8 cellular contexts compared by ENCODE assay signal in genomic region chr9:104682642-104683041, GRCh38. TPM values are rescaled to one million over a fixed set of nuclear protein-coding genes. Genes with fewer than 3 reads are reported as not detected.
DNase-seq lines count a peak whose midpoint lies in the region; ATAC-seq, FAIRE-seq and TF ChIP-seq lines count a peak whose summit lies in the region.

No MANE protein-coding gene starts in this region.

- no peak for TF ChIP-seq EP300 in GM12878 (IDR thresholded peaks at IDR 0.05; ENCODE audit: borderline replicate concordance in 1 of 2, control insufficient read depth in 1 of 2, low read depth in 2 of 2, low read length in 2 of 2)

- POLR2A ChIA-PET in GM12878 (lab: Charles Lee) = no interaction called here

- CTCF ChIA-PET in GM12878 (lab: Yijun Ruan, JAX) = interaction anchor here (1.4 to 1.8 kb wide), 3 partner anchors 188 to 893 kb away, joined by 4 to 11 read pairs (median 5); no protein-coding TSS in a partner anchor

- peak; percentile 37 for DNase-seq in GM03348 (ENCODE audit: low spot score)
- peak; percentile 39 to 64 for DNase-seq in NCI-H526 (lab: John Stamatoyannopoulos, UW)
- DNase-seq in GM12878 (ENCODE audit: low read depth, low spot score) = peak; percentile 7
- no peak for DNase-seq in GOT3 (lab: John Stamatoyannopoulos, UW)
- DNase-seq in stimulated activated CD4-positive, alpha-beta T cell treated with anti-CD3 and anti-CD28 coated beads, Interleukin-15, amount 100 ng/mL, for 24 hours = no peak

- H3K9me3 ChIP-seq in GM12878 (replicated peaks; ENCODE audit: control insufficient read depth, insufficient read depth, low read length) (no peaks in the 10 kb centered on the region), liver (ENCODE audit: control insufficient read depth in 4 of 4, low read length in 3 of 4) (no peaks in the 10 kb centered on the region)

- ATAC-seq in GM21515 (IDR thresholded peaks at IDR 0.05; ENCODE audit: unreplicated experiment) (peak; percentile 78), HG03575 (IDR thresholded peaks at IDR 0.05; ENCODE audit: extremely low read depth, insufficient number of reproducible peaks, low FRiP score, unreplicated experiment) (peak; percentile 64), GM12878 (peak; percentile 88)

- no peaks in the 10 kb centered on the region for H3K79me2 ChIP-seq in GM12878 (ENCODE audit: control insufficient read depth, insufficient read depth, low read length)

- H3K36me3 ChIP-seq in GM12878 (ENCODE audit: control insufficient read depth in 2 of 2, insufficient read depth in 2 of 2, low read length in 1 of 2) = no peaks in the 10 kb centered on the region
- H3K36me3 ChIP-seq in liver (ENCODE audit: control insufficient read depth in 4 of 4, insufficient read depth in 3 of 4, low read depth in 1 of 4, low read length in 3 of 4) = no peaks in the 10 kb centered on the region

- H3K4me1 ChIP-seq in GM12878 (ENCODE audit: control insufficient read depth, insufficient read depth, low read length) (no peaks in the 10 kb centered on the region), liver (ENCODE audit: control insufficient read depth in 4 of 4, insufficient read depth in 4 of 4, low read length in 3 of 4) (no peaks in the 10 kb centered on the region)

- intact Hi-C loops in GM12878 (cut with micrococcal nuclease; ENCODE audit: unreplicated experiment) = loop anchor here (1.0 to 5.0 kb wide), 5 partner anchors 61 to 1285 kb away; partner anchors contain the start of gene OR13C2

- no peak overlapping the region for H3K4me3 ChIP-seq in GM12878
- no peak overlapping the region for H3K4me3 ChIP-seq in liver (ENCODE audit: low read depth in 1 of 3, low read length in 3 of 3)

- TF ChIP-seq CTCF in GM12878 (IDR thresholded peaks at IDR 0.05 in 2 of 3, conservative IDR thresholded peaks at IDR 0.05 in 1 of 3; ENCODE audit: control insufficient read depth in 2 of 3, extremely low read depth in 1 of 3, insufficient read depth in 1 of 3, low read depth in 3 of 3, low read length in 3 of 3) (peak; percentile 24 to 74 (median 37); a peak in 4 of 6 replicates), liver (IDR thresholded peaks at IDR 0.05; ENCODE audit: low read depth, low read length, missing input control) (peak; percentile 34)

- TF ChIP-seq RAD21 in GM12878 (IDR thresholded peaks at IDR 0.05; ENCODE audit: insufficient read depth, low read depth, low read length) (peak; percentile 74), liver (IDR thresholded peaks at IDR 0.05) (peak; percentile 85 to 86)

- H3K4me2 ChIP-seq in GM12878 (ENCODE audit: control insufficient read depth, insufficient read depth) = no peak overlapping the region

- RAD21 ChIA-PET in GM12878 (lab: Charles Lee; ENCODE audit: unreplicated experiment) = interaction anchor here (0.7 to 2.0 kb wide), 3 partner anchors 182 to 589 kb away, joined by 3 to 6 read pairs (median 4); no protein-coding TSS in a partner anchor

- H4K20me1 ChIP-seq in GM12878 (ENCODE audit: control insufficient read depth, insufficient read depth) = no peaks in the 10 kb centered on the region

- no peak for TF ChIP-seq POLR2A in GM12878 (IDR thresholded peaks at IDR 0.05; ENCODE audit: low read depth, low read length)

- SMC1A ChIA-PET in GM12878 (lab: Charles Lee; ENCODE audit: uncharacterized antibody, unreplicated experiment) = interaction anchor here (1.0 to 1.5 kb wide), 5 partner anchors 19 to 300 kb away, joined by 3 to 4 read pairs (median 3); no protein-coding TSS in a partner anchor

- H3K9ac ChIP-seq in GM12878 (ENCODE audit: control insufficient read depth, insufficient read depth, low read length) (no peak overlapping the region), liver (ENCODE audit: low read depth in 1 of 2, low read length in 2 of 2) (no peak overlapping the region)

- 0 out of 2 replicates have a peak overlapping the region, but pooled peaks have one; percentile 28 for H2AFZ ChIP-seq in GM12878 (ENCODE audit: control insufficient read depth, low read depth, low read length)

- in situ Hi-C loops in GM12878 (cut with MboI) = no loop called here

- no TSS peak for BruUV-seq in GM12878 (replicated peaks; lab: Mats Ljungman, UMichigan)

- H3K27ac ChIP-seq in GM12878 (ENCODE audit: control insufficient read depth, insufficient read depth) = no peak overlapping the region
- no peak overlapping the region for H3K27ac ChIP-seq in liver (ENCODE audit: low read depth in 1 of 2, low read length in 2 of 2)

- FAIRE-seq in GM12878 (lab: Jason Lieb, UNC) = peak; percentile 79

- H3K27me3 ChIP-seq in GM12878 (replicated peaks in 1 of 2; ENCODE audit: control insufficient read depth in 2 of 2, insufficient read depth in 2 of 2, low read length in 1 of 2) = no peaks in the 10 kb centered on the region
- H3K27me3 ChIP-seq in liver (ENCODE audit: control insufficient read depth in 4 of 4, insufficient read depth in 4 of 4, low read length in 3 of 4) = no peaks in the 10 kb centered on the region

- 23% methylated on average over 3 of the region's 3 CpGs for WGBS in GM12878 (ENCODE audit: insufficient coverage, insufficient replicate concordance, low lambda C conversion rate, missing lambda C conversion rate)
- WGBS in liver = 27% methylated on average over 3 of the region's 3 CpGs

TF ChIP-seq in GM12878, 131 proteins besides CTCF, POLR2A, EP300 and RAD21:
- TF ChIP-seq, protein P1, sequence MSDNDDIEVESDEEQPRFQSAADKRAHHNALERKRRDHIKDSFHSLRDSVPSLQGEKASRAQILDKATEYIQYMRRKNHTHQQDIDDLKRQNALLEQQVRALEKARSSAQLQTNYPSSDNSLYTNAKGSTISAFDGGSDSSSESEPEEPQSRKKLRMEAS (IDR thresholded peaks at IDR 0.05; ENCODE audit: low read depth, low read length) = no peak
- TF ChIP-seq RAD51 (IDR thresholded peaks at IDR 0.05) (peak; percentile 89), SMC3 (IDR thresholded peaks at IDR 0.05; ENCODE audit: borderline replicate concordance, low read length) (peak; percentile 55; the same call in 1 of the 2 replicates)
TF ChIP-seq in GM12878: peak in this region for 2.

TF ChIP-seq in liver, 16 proteins besides CTCF, POLR2A, EP300 and RAD21:
- no peak for TF ChIP-seq EGR1 (IDR thresholded peaks at IDR 0.05; ENCODE audit: low read depth in 2 of 2)
- no peak for TF ChIP-seq YY1 (IDR thresholded peaks at IDR 0.05)
- TF ChIP-seq HNF4A (conservative IDR thresholded peaks at IDR 0.05) = no peak
- TF ChIP-seq NR2F2 (IDR thresholded peaks at IDR 0.05) = no peak
- TF ChIP-seq, protein P1 (IDR thresholded peaks at IDR 0.05) = no peak
- no peak for TF ChIP-seq SP1 (IDR thresholded peaks at IDR 0.05)
- TF ChIP-seq TAF1 (conservative IDR thresholded peaks at IDR 0.05) = no peak
- TF ChIP-seq FOXA1 (IDR thresholded peaks at IDR 0.05) = no peak

RNA-seq across cellular contexts. Expression of gene OR13D1, which starts 11.7 kb away (rescaled TPM):
- not detected in 2 replicates for total RNA-seq in GM12878 (2013; cell fraction: nucleolus; rRNA removed)
- total RNA-seq in GM12878 (2014; rRNA removed) = not detected in 2 replicates
- not detected in 2 replicates for total RNA-seq in GM12878 (2014; rRNA removed; fragmentation: Illumina TruSeq; extraction: Trizol)
- total RNA-seq in GM12878 (2021) = not detected in 2 replicates
- polyA plus RNA-seq in GM12878 (2011; ENCODE audit: low read depth) = not detected
- not detected in 2 replicates for polyA plus RNA-seq in GM12878 (2011; rRNA removed)
- polyA plus RNA-seq in GM12878 (2011; cell fraction: cytosol; rRNA removed) = not detected in 2 replicates
- not detected in 2 replicates for polyA plus RNA-seq in GM12878 (2011; cell fraction: nucleus; rRNA removed)
- polyA plus RNA-seq in GM12878 (2012) = not detected in 2 replicates
- polyA plus RNA-seq in GM12878 (2014; fragmentation: Illumina TruSeq; extraction: Trizol) = not detected in 2 replicates
- polyA plus RNA-seq in GM12878 (2014; fragmentation: Nextera tagmentation; extraction: Ambion mirVana) = not detected
- polyA plus RNA-seq in GM12878 (2014; rRNA removed) = not detected in 2 replicates
- polyA plus RNA-seq in GM12878 (2016; fragmentation: Nextera tagmentation; extraction: Ambion mirVana) = not detected
- polyA minus RNA-seq in GM12878 (2011; rRNA and poly(A)+ RNA removed) = not detected in 2 replicates
- not detected in 2 replicates for polyA minus RNA-seq in GM12878 (2011; cell fraction: cytosol; rRNA and poly(A)+ RNA removed)
- not detected in 2 replicates for polyA minus RNA-seq in GM12878 (2011; cell fraction: nucleus; rRNA and poly(A)+ RNA removed)
- not detected for total RNA-seq in liver
- not detected for polyA plus RNA-seq in liver

Comparison
In these comparisons a context has a peak if more than half of its experiments do, and no peak if none do; other contexts are left out.
1. DNase-seq: peak in GM03348 (single experiment), NCI-H526 (2 of 2) and GM12878 (single experiment); none in GOT3 (single experiment) and stimulated activated CD4-positive, alpha-beta T cell treated with anti-CD3 and anti-CD28 coated beads, Interleukin-15, amount 100 ng/mL, for 24 hours (single experiment).
2. Peak in every context shown above with its lines, with median percentiles within 50 percentile points of each other: ATAC-seq.